Comparison of ENCODE assay signal across 22 cellular contexts in the genomic region with DNA sequence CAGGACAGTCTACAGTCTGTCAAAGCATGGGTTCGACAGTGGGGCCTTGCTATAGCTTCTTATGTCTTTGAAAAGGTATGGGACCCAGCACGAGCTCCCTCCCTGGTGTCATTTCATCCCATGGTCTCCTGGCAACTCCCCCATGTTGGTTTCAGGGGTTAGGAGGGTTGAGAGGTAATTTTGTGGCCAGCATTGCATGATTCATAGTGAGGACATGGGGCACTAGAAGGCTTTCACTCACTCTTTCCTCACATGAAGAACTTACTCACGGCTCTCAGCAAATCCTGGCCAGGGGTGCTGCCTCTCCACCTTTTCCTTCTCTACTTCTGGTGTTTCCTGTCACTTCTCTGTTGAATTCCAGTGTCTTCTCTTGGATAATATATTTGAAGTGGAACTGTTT.
"Had no signal": no experiment of that assay in that cellular context is flagged by ENCODE, and none has a peak within 500 bp of the region (broad histone marks: within the 10 kb centered on the region; RNA-seq: fewer than 3 reads in every experiment).

No MANE protein-coding gene starts in this region.

- H3K27ac Mint-ChIP-seq: memory B cell; naive thymus-derived CD4-positive, alpha-beta T cell; natural killer cell treated with Interleukin-12 subunit alpha and Interleukin-12 subunit beta and Interleukin-15 and Interleukin-18, amount 100 ng/mL, for 72 hours; stimulated activated effector memory CD8-positive, alpha-beta T cell treated with anti-CD3 and anti-CD28 coated beads, Interleukin-12 subunit alpha, Interleukin-12 subunit beta, amount 100 ng/mL, for 72 hours; stimulated activated naive CD8-positive, alpha-beta T cell treated with anti-CD3 and anti-CD28 coated beads, Interleukin-15, Interleukin-2, amounts not matched to agents 100 ng/mL and 50 ng/mL, for 24 hours had no signal

- DNase-seq: islet precursor cell; left ventricle myocardium inferior; midbrain; mucosa of descending colon; naive thymus-derived CD4-positive, alpha-beta T cell; nucleus accumbens; pancreas; posterior cingulate gyrus; retina; right cardiac atrium; stimulated activated CD4-positive, alpha-beta T cell treated with anti-CD3 and anti-CD28 coated beads, Interleukin-12 subunit alpha, Interleukin-12 subunit beta, amount 100 ng/mL, for 4 hours; stimulated activated CD4-positive, alpha-beta T cell treated with anti-CD3 and anti-CD28 coated beads, Interleukin-15, amount 100 ng/mL, for 24 hours; stimulated activated CD4-positive, alpha-beta T cell treated with anti-CD3 and anti-CD28 coated beads, Interleukin-2, amount 100 ng/mL, for 24 hours; stimulated activated CD4-positive, alpha-beta T cell treated with anti-CD3 and anti-CD28 coated beads, Interleukin-4, amount 100 ng/mL, for 24 hours; stimulated activated naive CD4-positive, alpha-beta T cell; tibial artery; trophoblast cell; upper lobe of right lung had no signal

- H3K4me3 Mint-ChIP-seq: memory B cell; naive thymus-derived CD4-positive, alpha-beta T cell; natural killer cell treated with Interleukin-12 subunit alpha and Interleukin-12 subunit beta and Interleukin-15 and Interleukin-18, amount 100 ng/mL, for 72 hours; stimulated activated effector memory CD8-positive, alpha-beta T cell treated with anti-CD3 and anti-CD28 coated beads, Interleukin-12 subunit alpha, Interleukin-12 subunit beta, amount 100 ng/mL, for 72 hours; stimulated activated naive CD8-positive, alpha-beta T cell treated with anti-CD3 and anti-CD28 coated beads, Interleukin-15, Interleukin-2, amounts not matched to agents 100 ng/mL and 50 ng/mL, for 24 hours had no signal

- H3K36me3 Mint-ChIP-seq: stimulated activated effector memory CD8-positive, alpha-beta T cell treated with anti-CD3 and anti-CD28 coated beads, Interleukin-12 subunit alpha, Interleukin-12 subunit beta, amount 100 ng/mL, for 72 hours had no signal

- H3K4me1 Mint-ChIP-seq: memory B cell; naive thymus-derived CD4-positive, alpha-beta T cell; stimulated activated effector memory CD8-positive, alpha-beta T cell treated with anti-CD3 and anti-CD28 coated beads, Interleukin-12 subunit alpha, Interleukin-12 subunit beta, amount 100 ng/mL, for 72 hours had no signal
